Comparison of ENCODE assay signal across 33 cellular contexts in the genomic region with DNA sequence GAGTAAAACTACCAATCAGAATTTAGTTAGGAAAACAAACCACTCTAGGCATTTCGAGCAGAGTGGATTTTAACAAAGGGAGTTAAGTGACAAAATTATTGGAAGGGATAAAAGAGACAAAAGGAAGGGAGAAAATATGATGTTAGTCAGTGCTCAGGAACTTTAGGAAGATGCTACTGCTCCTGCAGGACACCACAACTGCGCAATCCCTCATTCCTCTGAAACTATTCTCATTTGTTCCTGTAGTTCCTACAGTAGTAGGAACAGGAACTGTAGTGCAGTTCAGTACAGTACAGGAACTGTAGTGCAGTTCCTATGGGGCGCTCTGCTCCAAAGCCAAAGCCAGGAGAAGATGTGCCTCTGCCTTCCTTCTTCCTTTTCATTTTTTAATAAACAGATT. TPM values are rescaled to one million over a fixed set of nuclear protein-coding genes. Genes with fewer than 3 reads are reported as not detected.
"Had no signal": no experiment of that assay in that cellular context is flagged by ENCODE, and none has a peak within 500 bp of the region (broad histone marks: within the 10 kb centered on the region; RNA-seq: fewer than 3 reads in every experiment).

No MANE protein-coding gene starts in this region.

- H3K4me3 ChIP-seq: MG63, SK-N-MC had no signal

- H3K36me3 ChIP-seq: brain microvascular endothelial cell, MG63 had no signal

- DNase-seq: activated CD4-positive, alpha-beta memory T cell treated with anti-CD3 and anti-CD28 coated beads, Interleukin-2, amount 10 ng/mL, durations not matched to agents 7 days and 5 days; activated CD4-positive, alpha-beta T cell treated with anti-CD3 and anti-CD28 coated beads for 36 hours; activated CD8-positive, alpha-beta memory T cell treated with anti-CD3 and anti-CD28 coated beads for 24 hours; activated CD8-positive, alpha-beta memory T cell treated with anti-CD3 and anti-CD28 coated beads, Interleukin-2, amount 10 ng/mL, durations not matched to agents 7 days and 5 days; activated CD8-positive, alpha-beta memory T cell treated with anti-CD3 and anti-CD28 coated beads, Interleukin-2, amount 50 U/mL, for 48 hours; activated effector memory CD4-positive, alpha-beta T cell treated with Interleukin-2 at 50 U/mL for 16 hours; activated naive CD4-positive, alpha-beta T cell treated with anti-CD3 and anti-CD28 coated beads, Interleukin-2, amount 10 ng/mL, durations not matched to agents 7 days and 5 days; activated naive CD8-positive, alpha-beta T cell treated with anti-CD3 and anti-CD28 coated beads, Interleukin-2, amount 50 U/mL, for 24 hours; activated T-cell treated with anti-CD3 and anti-CD28 coated beads, Interleukin-2, amount 50 U/mL, for 48 hours; amniotic stem cell; aorta; brain microvascular endothelial cell; central memory CD4-positive, alpha-beta T cell; Karpas-422; KBM-7; MG63; NCI-H1048; NCI-H1105 treated with DMSO at 0.1 percent for 48 hours; NCI-H1436; NCI-H1694; NCI-H1930; NCI-H2081 treated with DMSO at 0.1 percent for 48 hours; NCI-H226; NCI-H524 treated with DMSO at 0.1 percent for 48 hours; Right ventricle myocardium superior; T1000 had no signal

- H3K4me3 Mint-ChIP-seq: activated CD4-positive, alpha-beta memory T cell treated with anti-CD3 and anti-CD28 coated beads, Interleukin-2, amount 10 ng/mL, durations not matched to agents 7 days and 5 days; activated CD4-positive, alpha-beta T cell treated with anti-CD3 and anti-CD28 coated beads for 36 hours; activated CD8-positive, alpha-beta memory T cell treated with anti-CD3 and anti-CD28 coated beads, Interleukin-2, amount 10 ng/mL, durations not matched to agents 7 days and 5 days; activated naive CD4-positive, alpha-beta T cell treated with anti-CD3 and anti-CD28 coated beads, Interleukin-2, amount 10 ng/mL, durations not matched to agents 7 days and 5 days; activated naive CD8-positive, alpha-beta T cell; activated naive CD8-positive, alpha-beta T cell treated with anti-CD3 and anti-CD28 coated beads, Interleukin-2, amount 50 U/mL, for 24 hours; WTC11 had no signal

- H3K27me3 Mint-ChIP-seq: activated naive CD4-positive, alpha-beta T cell treated with anti-CD3 and anti-CD28 coated beads, Interleukin-2, amount 10 ng/mL, durations not matched to agents 7 days and 5 days; activated naive CD8-positive, alpha-beta T cell had no signal

- ATAC-seq: activated CD4-positive, alpha-beta T cell treated with anti-CD3 and anti-CD28 coated beads for 36 hours; activated CD4-positive, CD25-positive, alpha-beta regulatory T cell treated with anti-CD3 and anti-CD28 coated beads, Interleukin-2, amount 50 U/mL, for 24 hours; activated CD8-positive, alpha-beta memory T cell treated with anti-CD3 and anti-CD28 coated beads, Interleukin-2, amount 10 ng/mL, durations not matched to agents 7 days and 5 days; activated naive CD8-positive, alpha-beta T cell treated with anti-CD3 and anti-CD28 coated beads, Interleukin-2, amount 50 U/mL, for 24 hours; WTC11 had no signal

- H3K27ac ChIP-seq: brain microvascular endothelial cell, SK-N-MC had no signal

- H3K27ac Mint-ChIP-seq: activated CD4-positive, alpha-beta memory T cell treated with anti-CD3 and anti-CD28 coated beads, Interleukin-2, amount 10 ng/mL, durations not matched to agents 7 days and 5 days; activated CD4-positive, alpha-beta T cell treated with anti-CD3 and anti-CD28 coated beads for 36 hours; activated CD8-positive, alpha-beta memory T cell treated with anti-CD3 and anti-CD28 coated beads, Interleukin-2, amount 10 ng/mL, durations not matched to agents 7 days and 5 days; activated naive CD4-positive, alpha-beta T cell treated with anti-CD3 and anti-CD28 coated beads, Interleukin-2, amount 10 ng/mL, durations not matched to agents 7 days and 5 days; activated naive CD8-positive, alpha-beta T cell; activated naive CD8-positive, alpha-beta T cell treated with anti-CD3 and anti-CD28 coated beads, Interleukin-2, amount 50 U/mL, for 24 hours; WTC11 had no signal

- H3K27me3 ChIP-seq: brain microvascular endothelial cell had no signal

- H3K4me1 Mint-ChIP-seq: activated CD4-positive, alpha-beta memory T cell treated with anti-CD3 and anti-CD28 coated beads, Interleukin-2, amount 10 ng/mL, durations not matched to agents 7 days and 5 days; activated CD4-positive, alpha-beta T cell treated with anti-CD3 and anti-CD28 coated beads for 36 hours; activated CD8-positive, alpha-beta memory T cell treated with anti-CD3 and anti-CD28 coated beads, Interleukin-2, amount 10 ng/mL, durations not matched to agents 7 days and 5 days; activated naive CD4-positive, alpha-beta T cell treated with anti-CD3 and anti-CD28 coated beads, Interleukin-2, amount 10 ng/mL, durations not matched to agents 7 days and 5 days; activated naive CD8-positive, alpha-beta T cell treated with anti-CD3 and anti-CD28 coated beads, Interleukin-2, amount 50 U/mL, for 24 hours; WTC11 had no signal

- H3K36me3 Mint-ChIP-seq: activated CD8-positive, alpha-beta memory T cell treated with anti-CD3 and anti-CD28 coated beads, Interleukin-2, amount 10 ng/mL, durations not matched to agents 7 days and 5 days; activated naive CD4-positive, alpha-beta T cell treated with anti-CD3 and anti-CD28 coated beads, Interleukin-2, amount 10 ng/mL, durations not matched to agents 7 days and 5 days; activated naive CD8-positive, alpha-beta T cell had no signal

- H3K9me3 Mint-ChIP-seq: activated CD4-positive, alpha-beta memory T cell treated with anti-CD3 and anti-CD28 coated beads, Interleukin-2, amount 10 ng/mL, durations not matched to agents 7 days and 5 days; activated naive CD4-positive, alpha-beta T cell treated with anti-CD3 and anti-CD28 coated beads, Interleukin-2, amount 10 ng/mL, durations not matched to agents 7 days and 5 days; activated naive CD8-positive, alpha-beta T cell treated with anti-CD3 and anti-CD28 coated beads, Interleukin-2, amount 50 U/mL, for 24 hours had no signal

RNA-seq across cellular contexts. Expression of a gene that starts 29.9 kb away (rescaled TPM):
- total RNA-seq: activated CD4-positive, alpha-beta memory T cell treated with anti-CD3 and anti-CD28 coated beads, Interleukin-2, amount 10 ng/mL, durations not matched to agents 7 days and 5 days; activated CD4-positive, alpha-beta T cell treated with anti-CD3 and anti-CD28 coated beads for 36 hours; activated CD8-positive, alpha-beta memory T cell treated with anti-CD3 and anti-CD28 coated beads, Interleukin-2, amount 10 ng/mL, durations not matched to agents 7 days and 5 days; OCI-LY7; T-helper 1 cell treated with Interleukin-12 subunit alpha and Interleukin-12 subunit beta and Interleukin-4 antibody, amounts not matched to agents 30 ng/mL and 1 ng/mL, for 36 hours; T-helper 2 cell treated with Interferon-gamma antibody and Interleukin-4, amounts not matched to agents 100 ng/mL and 5 ng/mL, for 36 hours had no signal
